Comparison of ENCODE assay signal across 1 cellular context in genomic region chr4:129111919-129112318, GRCh38.
TF ChIP-seq lines count a peak whose summit lies in the region.

No MANE protein-coding gene starts in this region.

TF ChIP-seq in GM23338, 12 proteins besides CTCF, POLR2A, EP300 and RAD21 (continued from another document):
- TF ChIP-seq, protein P1, sequence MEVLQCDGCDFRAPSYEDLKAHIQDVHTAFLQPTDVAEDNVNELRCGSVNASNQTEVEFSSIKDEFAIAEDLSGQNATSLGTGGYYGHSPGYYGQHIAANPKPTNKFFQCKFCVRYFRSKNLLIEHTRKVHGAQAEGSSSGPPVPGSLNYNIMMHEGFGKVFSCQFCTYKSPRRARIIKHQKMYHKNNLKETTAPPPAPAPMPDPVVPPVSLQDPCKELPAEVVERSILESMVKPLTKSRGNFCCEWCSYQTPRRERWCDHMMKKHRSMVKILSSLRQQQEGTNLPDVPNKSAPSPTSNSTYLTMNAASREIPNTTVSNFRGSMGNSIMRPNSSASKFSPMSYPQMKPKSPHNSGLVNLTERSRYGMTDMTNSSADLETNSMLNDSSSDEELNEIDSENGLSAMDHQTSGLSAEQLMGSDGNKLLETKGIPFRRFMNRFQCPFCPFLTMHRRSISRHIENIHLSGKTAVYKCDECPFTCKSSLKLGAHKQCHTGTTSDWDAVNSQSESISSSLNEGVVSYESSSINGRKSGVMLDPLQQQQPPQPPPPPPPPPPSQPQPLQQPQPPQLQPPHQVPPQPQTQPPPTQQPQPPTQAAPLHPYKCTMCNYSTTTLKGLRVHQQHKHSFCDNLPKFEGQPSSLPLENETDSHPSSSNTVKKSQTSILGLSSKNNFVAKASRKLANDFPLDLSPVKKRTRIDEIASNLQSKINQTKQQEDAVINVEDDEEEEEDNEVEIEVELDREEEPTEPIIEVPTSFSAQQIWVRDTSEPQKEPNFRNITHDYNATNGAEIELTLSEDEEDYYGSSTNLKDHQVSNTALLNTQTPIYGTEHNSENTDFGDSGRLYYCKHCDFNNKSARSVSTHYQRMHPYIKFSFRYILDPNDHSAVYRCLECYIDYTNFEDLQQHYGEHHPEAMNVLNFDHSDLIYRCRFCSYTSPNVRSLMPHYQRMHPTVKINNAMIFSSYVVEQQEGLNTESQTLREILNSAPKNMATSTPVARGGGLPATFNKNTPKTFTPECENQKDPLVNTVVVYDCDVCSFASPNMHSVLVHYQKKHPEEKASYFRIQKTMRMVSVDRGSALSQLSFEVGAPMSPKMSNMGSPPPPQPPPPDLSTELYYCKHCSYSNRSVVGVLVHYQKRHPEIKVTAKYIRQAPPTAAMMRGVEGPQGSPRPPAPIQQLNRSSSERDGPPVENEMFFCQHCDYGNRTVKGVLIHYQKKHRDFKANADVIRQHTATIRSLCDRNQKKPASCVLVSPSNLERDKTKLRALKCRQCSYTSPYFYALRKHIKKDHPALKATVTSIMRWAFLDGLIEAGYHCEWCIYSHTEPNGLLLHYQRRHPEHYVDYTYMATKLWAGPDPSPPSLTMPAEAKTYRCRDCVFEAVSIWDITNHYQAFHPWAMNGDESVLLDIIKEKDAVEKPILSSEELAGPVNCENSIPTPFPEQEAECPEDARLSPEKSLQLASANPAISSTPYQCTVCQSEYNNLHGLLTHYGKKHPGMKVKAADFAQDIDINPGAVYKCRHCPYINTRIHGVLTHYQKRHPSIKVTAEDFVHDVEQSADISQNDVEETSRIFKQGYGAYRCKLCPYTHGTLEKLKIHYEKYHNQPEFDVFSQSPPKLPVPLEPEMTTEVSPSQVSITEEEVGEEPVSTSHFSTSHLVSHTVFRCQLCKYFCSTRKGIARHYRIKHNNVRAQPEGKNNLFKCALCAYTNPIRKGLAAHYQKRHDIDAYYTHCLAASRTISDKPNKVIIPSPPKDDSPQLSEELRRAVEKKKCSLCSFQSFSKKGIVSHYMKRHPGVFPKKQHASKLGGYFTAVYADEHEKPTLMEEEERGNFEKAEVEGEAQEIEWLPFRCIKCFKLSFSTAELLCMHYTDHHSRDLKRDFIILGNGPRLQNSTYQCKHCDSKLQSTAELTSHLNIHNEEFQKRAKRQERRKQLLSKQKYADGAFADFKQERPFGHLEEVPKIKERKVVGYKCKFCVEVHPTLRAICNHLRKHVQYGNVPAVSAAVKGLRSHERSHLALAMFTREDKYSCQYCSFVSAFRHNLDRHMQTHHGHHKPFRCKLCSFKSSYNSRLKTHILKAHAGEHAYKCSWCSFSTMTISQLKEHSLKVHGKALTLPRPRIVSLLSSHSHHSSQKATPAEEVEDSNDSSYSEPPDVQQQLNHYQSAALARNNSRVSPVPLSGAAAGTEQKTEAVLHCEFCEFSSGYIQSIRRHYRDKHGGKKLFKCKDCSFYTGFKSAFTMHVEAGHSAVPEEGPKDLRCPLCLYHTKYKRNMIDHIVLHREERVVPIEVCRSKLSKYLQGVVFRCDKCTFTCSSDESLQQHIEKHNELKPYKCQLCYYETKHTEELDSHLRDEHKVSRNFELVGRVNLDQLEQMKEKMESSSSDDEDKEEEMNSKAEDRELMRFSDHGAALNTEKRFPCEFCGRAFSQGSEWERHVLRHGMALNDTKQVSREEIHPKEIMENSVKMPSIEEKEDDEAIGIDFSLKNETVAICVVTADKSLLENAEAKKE (CRISPR knock-in tag; IDR thresholded peaks at IDR 0.05) = no peak
- TF ChIP-seq JUNB (IDR thresholded peaks at IDR 0.05; ENCODE audit: unreplicated experiment) (no peak), STAT1 (IDR thresholded peaks at IDR 0.05; ENCODE audit: unreplicated experiment) (no peak), ZNF114 (CRISPR knock-in tag; IDR thresholded peaks at IDR 0.05) (no peak), POLR2AphosphoS5 (IDR thresholded peaks at IDR 0.05; ENCODE audit: low read depth) (no peak), ZNF331 (CRISPR knock-in tag; IDR thresholded peaks at IDR 0.05; ENCODE audit: low read depth) (no peak), EZH2phosphoT487 (IDR thresholded peaks at IDR 0.05; ENCODE audit: unreplicated experiment) (no peak)
- TF ChIP-seq, protein P2, sequence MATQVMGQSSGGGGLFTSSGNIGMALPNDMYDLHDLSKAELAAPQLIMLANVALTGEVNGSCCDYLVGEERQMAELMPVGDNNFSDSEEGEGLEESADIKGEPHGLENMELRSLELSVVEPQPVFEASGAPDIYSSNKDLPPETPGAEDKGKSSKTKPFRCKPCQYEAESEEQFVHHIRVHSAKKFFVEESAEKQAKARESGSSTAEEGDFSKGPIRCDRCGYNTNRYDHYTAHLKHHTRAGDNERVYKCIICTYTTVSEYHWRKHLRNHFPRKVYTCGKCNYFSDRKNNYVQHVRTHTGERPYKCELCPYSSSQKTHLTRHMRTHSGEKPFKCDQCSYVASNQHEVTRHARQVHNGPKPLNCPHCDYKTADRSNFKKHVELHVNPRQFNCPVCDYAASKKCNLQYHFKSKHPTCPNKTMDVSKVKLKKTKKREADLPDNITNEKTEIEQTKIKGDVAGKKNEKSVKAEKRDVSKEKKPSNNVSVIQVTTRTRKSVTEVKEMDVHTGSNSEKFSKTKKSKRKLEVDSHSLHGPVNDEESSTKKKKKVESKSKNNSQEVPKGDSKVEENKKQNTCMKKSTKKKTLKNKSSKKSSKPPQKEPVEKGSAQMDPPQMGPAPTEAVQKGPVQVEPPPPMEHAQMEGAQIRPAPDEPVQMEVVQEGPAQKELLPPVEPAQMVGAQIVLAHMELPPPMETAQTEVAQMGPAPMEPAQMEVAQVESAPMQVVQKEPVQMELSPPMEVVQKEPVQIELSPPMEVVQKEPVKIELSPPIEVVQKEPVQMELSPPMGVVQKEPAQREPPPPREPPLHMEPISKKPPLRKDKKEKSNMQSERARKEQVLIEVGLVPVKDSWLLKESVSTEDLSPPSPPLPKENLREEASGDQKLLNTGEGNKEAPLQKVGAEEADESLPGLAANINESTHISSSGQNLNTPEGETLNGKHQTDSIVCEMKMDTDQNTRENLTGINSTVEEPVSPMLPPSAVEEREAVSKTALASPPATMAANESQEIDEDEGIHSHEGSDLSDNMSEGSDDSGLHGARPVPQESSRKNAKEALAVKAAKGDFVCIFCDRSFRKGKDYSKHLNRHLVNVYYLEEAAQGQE (IDR thresholded peaks at IDR 0.05; ENCODE audit: unreplicated experiment) = no peak
